Comparison of ENCODE assay signal across 25 cellular contexts in genomic region chr18:44556296-44556695, GRCh38.
A peak's percentile ranks its signal among the peaks of the same experiment; 100 is the strongest.
DNase-seq lines count a peak whose midpoint lies in the region; ATAC-seq and TF ChIP-seq lines count a peak whose summit lies in the region.
"Had no signal": no experiment of that assay in that cellular context is flagged by ENCODE, and none has a peak within 500 bp of the region (broad histone marks: within the 10 kb centered on the region; RNA-seq: fewer than 3 reads in every experiment).

No MANE protein-coding gene starts in this region.

- no peaks in the 10 kb centered on the region for H3K27me3 Mint-ChIP-seq in stimulated activated memory B cell treated with anti-CD40 and anti-IgM and Interleukin-4, amounts not matched to agents 10 μg/mL and 1 μg/mL and 100 μg/mL, for 72 hours

- no peaks in the 10 kb centered on the region for H3K9me3 Mint-ChIP-seq in stimulated activated memory B cell treated with anti-CD40 and anti-IgM and Interleukin-4, amounts not matched to agents 10 μg/mL and 1 μg/mL and 100 μg/mL, for 72 hours
- H3K9me3 Mint-ChIP-seq: central memory CD8-positive, alpha-beta T cell; effector memory CD8-positive, alpha-beta T cell; neural crest cell; T-helper 2 cell treated with Interferon-gamma antibody and Interleukin-4, amounts not matched to agents 5 μg/mL and 100 μg/mL, for 36 hours had no signal

- no peaks in the 10 kb centered on the region for H4K20me1 ChIP-seq in OCI-LY3 (ENCODE audit: insufficient read depth, low read length)

- TF ChIP-seq CTCF in OCI-LY3 (IDR thresholded peaks at IDR 0.05; ENCODE audit: low read depth, low read length) (no peak), foreskin keratinocyte (conservative IDR thresholded peaks at IDR 0.05) (no peak)

- peak overlapping the region; percentile 27 for H3K4me3 ChIP-seq in OCI-LY3 (ENCODE audit: low read length)
- H3K4me3 ChIP-seq: GM23248, heart right ventricle, PC-9, SJSA1, spleen, transverse colon had no signal

- H3K4me2 ChIP-seq in OCI-LY3 (ENCODE audit: low read length) = peak overlapping the region; percentile 66
- H3K4me2 ChIP-seq: PC-9 had no signal

- H3K4me1 Mint-ChIP-seq in stimulated activated memory B cell treated with anti-CD40 and anti-IgM and Interleukin-4, amounts not matched to agents 10 μg/mL and 1 μg/mL and 100 μg/mL, for 72 hours = peaks cover 25% of the 10 kb centered on the region
- H3K4me1 Mint-ChIP-seq: central memory CD8-positive, alpha-beta T cell had no signal

- H3K36me3 ChIP-seq in OCI-LY3 (replicated peaks; ENCODE audit: low read depth, low read length) = no peaks in the 10 kb centered on the region
- H3K36me3 ChIP-seq: BE2C, heart right ventricle, SJSA1, spleen, transverse colon had no signal

- H3K79me2 ChIP-seq in OCI-LY3 (ENCODE audit: low read length) = no peaks in the 10 kb centered on the region

- no peak overlapping the region for H2AFZ ChIP-seq in OCI-LY3 (ENCODE audit: low read depth, low read length)
- H2AFZ ChIP-seq: GM23248, PC-9 had no signal

- H3K36me3 Mint-ChIP-seq in stimulated activated memory B cell treated with anti-CD40 and anti-IgM and Interleukin-4, amounts not matched to agents 10 μg/mL and 1 μg/mL and 100 μg/mL, for 72 hours = no peaks in the 10 kb centered on the region

- DNase-seq in NCI-H446 (lab: John Stamatoyannopoulos, UW) (no peak), foreskin keratinocyte (no peak)
- DNase-seq: activated effector memory CD4-positive, alpha-beta T cell treated with Interleukin-2 at 50 U/mL for 16 hours; amygdala; BE2C; Calu3; effector memory CD8-positive, alpha-beta T cell; GM23248; heart right ventricle; mesenchymal stem cell; NCI-H2029; NCI-H69; PC-9; spleen; transverse colon had no signal

- H3K27ac ChIP-seq in OCI-LY3 (ENCODE audit: low read length) (peak overlapping the region; percentile 16; the same call in 1 of the 2 replicates), foreskin keratinocyte (no peak overlapping the region)
- H3K27ac ChIP-seq: GM23248, heart right ventricle, PC-9, SJSA1, spleen, transverse colon had no signal

- H3K4me3 Mint-ChIP-seq in stimulated activated memory B cell treated with anti-CD40 and anti-IgM and Interleukin-4, amounts not matched to agents 10 μg/mL and 1 μg/mL and 100 μg/mL, for 72 hours = no peak overlapping the region
- H3K4me3 Mint-ChIP-seq: central memory CD8-positive, alpha-beta T cell; effector memory CD8-positive, alpha-beta T cell; neural crest cell; T-helper 2 cell treated with Interferon-gamma antibody and Interleukin-4, amounts not matched to agents 5 μg/mL and 100 μg/mL, for 36 hours had no signal

- peak overlapping the region; percentile 3; the same call in 1 of the 2 replicates for H3K9ac ChIP-seq in OCI-LY3 (ENCODE audit: low read length)
- H3K9ac ChIP-seq: GM23248 had no signal

- no peaks in the 10 kb centered on the region for H3K9me3 ChIP-seq in OCI-LY3 (ENCODE audit: insufficient read depth, low read length)
- H3K9me3 ChIP-seq: BE2C, heart right ventricle, SJSA1, spleen, transverse colon had no signal

- H3K27ac Mint-ChIP-seq in stimulated activated memory B cell treated with anti-CD40 and anti-IgM and Interleukin-4, amounts not matched to agents 10 μg/mL and 1 μg/mL and 100 μg/mL, for 72 hours = peak overlapping the region; percentile 60
- H3K27ac Mint-ChIP-seq: effector memory CD8-positive, alpha-beta T cell; T-helper 2 cell treated with Interferon-gamma antibody and Interleukin-4, amounts not matched to agents 5 μg/mL and 100 μg/mL, for 36 hours had no signal

- peak; percentile 40 for ATAC-seq in GM18873 (IDR thresholded peaks at IDR 0.05; ENCODE audit: low FRiP score, unreplicated experiment)
- ATAC-seq in HG02610 (IDR thresholded peaks at IDR 0.05; ENCODE audit: unreplicated experiment) = peak; percentile 75
- ATAC-seq in stimulated activated memory B cell treated with anti-CD40 and anti-IgM and Interleukin-4, amounts not matched to agents 10 μg/mL and 1 μg/mL and 100 μg/mL, for 72 hours = peak; percentile 88
- no peak for ATAC-seq in foreskin keratinocyte
- ATAC-seq in GM19035 (IDR thresholded peaks at IDR 0.05; ENCODE audit: unreplicated experiment) = no peak
- ATAC-seq: activated CD4-positive, CD25-positive, alpha-beta regulatory T cell treated with anti-CD3 and anti-CD28 coated beads, Interleukin-2, amount 50 U/mL, for 24 hours; effector memory CD8-positive, alpha-beta T cell; heart right ventricle had no signal

- H3K4me1 ChIP-seq in OCI-LY3 (ENCODE audit: low read length) (peaks cover 34% of the 10 kb centered on the region), foreskin keratinocyte (no peaks in the 10 kb centered on the region)
- H3K4me1 ChIP-seq: BE2C, heart right ventricle, SJSA1, spleen, transverse colon had no signal

- 0 out of 2 replicates have a peak, but pooled peaks cover 7% of the 10 kb centered on the region for H3K27me3 ChIP-seq in OCI-LY3 (ENCODE audit: low read depth, low read length)
- H3K27me3 ChIP-seq in foreskin keratinocyte = no peaks in the 10 kb centered on the region
- H3K27me3 ChIP-seq: BE2C, heart right ventricle, SJSA1, spleen, transverse colon had no signal

Comparison
In these comparisons a context has a peak if more than half of its experiments do, and no peak if none do; other contexts are left out.
1. ATAC-seq: peak in GM18873 (single experiment), HG02610 (single experiment) and stimulated activated memory B cell treated with anti-CD40 and anti-IgM and Interleukin-4, amounts not matched to agents 10 μg/mL and 1 μg/mL and 100 μg/mL, for 72 hours (single experiment); none in foreskin keratinocyte (single experiment) and GM19035 (single experiment).